8 cellular contexts compared by ENCODE assay signal in the genomic region with DNA sequence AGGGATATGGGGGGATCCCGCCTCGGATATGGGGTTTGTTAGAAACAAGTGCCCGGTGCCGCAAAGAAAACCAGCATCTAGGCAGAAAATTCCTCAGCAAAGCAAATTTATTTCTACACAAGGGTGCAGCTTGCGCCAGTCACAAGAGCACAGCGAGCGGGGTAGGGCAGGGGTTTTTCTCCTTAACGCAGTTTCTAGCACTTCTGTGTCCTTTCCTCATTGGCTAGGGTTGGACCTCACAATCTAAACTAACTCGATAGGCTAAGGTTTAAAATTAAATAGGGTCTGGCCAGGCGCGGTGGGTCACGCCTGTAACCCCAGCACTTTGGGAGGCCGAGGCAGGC. TPM values are rescaled to one million over a fixed set of nuclear protein-coding genes. Genes with fewer than 3 reads are reported as not detected.
DNase-seq lines count a peak whose midpoint lies in the region; FAIRE-seq and TF ChIP-seq lines count a peak whose summit lies in the region.

No MANE protein-coding gene starts in this region.

- H3K23me2 ChIP-seq in H9 (ENCODE audit: insufficient read length, low read depth, low read length, poor library complexity, severe bottlenecking) = peaks cover 4% of the 10 kb centered on the region

- H2AFZ ChIP-seq in H9 (ENCODE audit: low read length) (no peak overlapping the region), osteoblast (ENCODE audit: low read length) (peak overlapping the region; percentile 99)

- peak overlapping the region; percentile 93 for H3K4me3 ChIP-seq in WERI-Rb-1 (ENCODE audit: low read depth, low read length)
- H3K4me3 ChIP-seq in osteoblast (ENCODE audit: insufficient read depth, low read length) = peak overlapping the region; percentile 96

- no peak for FAIRE-seq in GM19239 (lab: Jason Lieb, UNC)
- FAIRE-seq in D721Med (lab: Jason Lieb, UNC) = no peak

- peaks cover 71% of the 10 kb centered on the region for H3K27me3 Mint-ChIP-seq in H9 (ENCODE audit: low read depth)

- H3K56ac ChIP-seq in H9 (ENCODE audit: insufficient read length, low read depth, low read length) = no peak overlapping the region

- no CpG with 5 or more reads among the region's 13 CpGs for WGBS in H9 (ENCODE audit: extremely low coverage, insufficient read length, low lambda C conversion rate)

- H3K9me3 Mint-ChIP-seq in H9 = peaks cover 4% of the 10 kb centered on the region in 2 experiments; a peak in 3 of 5 replicates

- H2BK20ac ChIP-seq in H9 (ENCODE audit: low read depth, low read length, poor library complexity, severe bottlenecking) = no peak overlapping the region

- peaks cover 0 to 9% (median 4%) of the 10 kb centered on the region in 3 experiments; a peak in 3 of 7 replicates for H3K36me3 Mint-ChIP-seq in H9 (ENCODE audit: insufficient read depth in 1 of 3, low read depth in 3 of 3)

- H3K4me3 Mint-ChIP-seq in H9 = peak overlapping the region; percentile 70 to 94

- no peak for TF ChIP-seq CTCF in 22Rv1 (IDR thresholded peaks at IDR 0.05)
- TF ChIP-seq CTCF in H9 (conservative IDR thresholded peaks at IDR 0.05) = no peak
- TF ChIP-seq CTCF in WERI-Rb-1 (IDR thresholded peaks at IDR 0.05; ENCODE audit: low read depth, low read length) = no peak
- no peak for TF ChIP-seq CTCF in osteoblast (IDR thresholded peaks at IDR 0.05; ENCODE audit: extremely low read depth, low read depth, low read length)
- no peak for TF ChIP-seq CTCF in D721Med (IDR thresholded peaks at IDR 0.05; ENCODE audit: insufficient read depth, missing control alignments)

- peak overlapping the region; percentile 46 for H3K4me2 ChIP-seq in H9 (ENCODE audit: insufficient read depth, insufficient read length, low read length)
- peak overlapping the region; percentile 88 for H3K4me2 ChIP-seq in osteoblast (ENCODE audit: insufficient read depth, low read length)

- no peak overlapping the region for H2BK5ac ChIP-seq in H9 (ENCODE audit: insufficient read length, low read length)

- no peak overlapping the region for H3K18ac ChIP-seq in H9 (ENCODE audit: insufficient read length, low read depth, low read length)

- H3K27ac ChIP-seq in 22Rv1 (peak overlapping the region; percentile 90), H9 (ENCODE audit: insufficient read length, low read depth, low read length) (no peak overlapping the region), WERI-Rb-1 (peak overlapping the region; percentile 75), osteoblast (ENCODE audit: low read depth, low read length) (peak overlapping the region; percentile 70)

- H3K4ac ChIP-seq in H9 (ENCODE audit: low read depth, low read length) = no peak overlapping the region

- H3T11ph ChIP-seq in H9 (ENCODE audit: low read length) = no peak overlapping the region

- H3K4me1 Mint-ChIP-seq in H9 = peaks cover 5 to 9% of the 10 kb centered on the region in 2 experiments

- peaks cover 8% of the 10 kb centered on the region; the same call in 1 of the 2 replicates for H3K27me3 ChIP-seq in H9 (ENCODE audit: insufficient read depth, low read length)
- no peaks in the 10 kb centered on the region for H3K27me3 ChIP-seq in WERI-Rb-1 (ENCODE audit: insufficient read depth, low read depth, severe bottlenecking)
- H3K27me3 ChIP-seq in osteoblast (ENCODE audit: insufficient read depth, low read length) = no peaks in the 10 kb centered on the region

- peak overlapping the region; percentile 68 for H3K9ac ChIP-seq in H9 (ENCODE audit: extremely low read depth, insufficient read length, low read length)

- no peaks in the 10 kb centered on the region for H3K79me1 ChIP-seq in H9 (ENCODE audit: insufficient read depth, low read depth, low read length, poor library complexity, severe bottlenecking)

- no peak overlapping the region for H4K8ac ChIP-seq in H9 (replicated peaks; ENCODE audit: insufficient read length, low read depth, low read length)

- H2AK5ac ChIP-seq in H9 (ENCODE audit: insufficient read length, low read length) = no peak overlapping the region

- no peaks in the 10 kb centered on the region for H4K20me1 ChIP-seq in H9 (ENCODE audit: control insufficient read depth, insufficient read depth, insufficient read length)
- H4K20me1 ChIP-seq in osteoblast (ENCODE audit: insufficient read depth, low read length) = no peaks in the 10 kb centered on the region

- H2BK120ac ChIP-seq in H9 (ENCODE audit: low read depth, low read length, poor library complexity, severe bottlenecking) = no peak overlapping the region

- H3K9me3 ChIP-seq in H9 (ENCODE audit: control insufficient read depth, low read depth, low read length) = no peaks in the 10 kb centered on the region
- no peaks in the 10 kb centered on the region for H3K9me3 ChIP-seq in WERI-Rb-1 (ENCODE audit: severe bottlenecking)
- no peaks in the 10 kb centered on the region for H3K9me3 ChIP-seq in osteoblast (ENCODE audit: low read depth, low read length)

- no peak overlapping the region for H3K23ac ChIP-seq in H9 (ENCODE audit: insufficient read length, low read depth, low read length)

- H3K14ac ChIP-seq in H9 (ENCODE audit: insufficient read depth, low read length) = no peak overlapping the region

- peak; percentile 24 for DNase-seq in H9
- no peak for DNase-seq in WERI-Rb-1
- peak; percentile 24 for DNase-seq in foreskin melanocyte
- DNase-seq in osteoblast (ENCODE audit: insufficient read length, low spot score, missing footprints) = peak; percentile 73
- DNase-seq in GM19239 (ENCODE audit: insufficient read length, low spot score) = no peak
- DNase-seq in NCI-H128 (lab: John Stamatoyannopoulos, UW; ENCODE audit: unreplicated experiment) = no peak
- no peak for DNase-seq in D721Med (ENCODE audit: insufficient read length, low spot score)

- peaks cover 11% of the 10 kb centered on the region; the same call in 1 of the 2 replicates for H3K36me3 ChIP-seq in WERI-Rb-1
- H3K36me3 ChIP-seq in osteoblast (ENCODE audit: insufficient read depth, low read length) = peaks cover 8% of the 10 kb centered on the region

- no peak overlapping the region for H4K91ac ChIP-seq in H9 (ENCODE audit: insufficient read length, low read depth, low read length)

- no peak overlapping the region for H4K5ac ChIP-seq in H9 (ENCODE audit: insufficient read length, low read depth, low read length)

- no peak overlapping the region for H3K27ac Mint-ChIP-seq in H9

- no peaks in the 10 kb centered on the region for H3K4me1 ChIP-seq in H9 (ENCODE audit: insufficient read depth, low read length)
- peaks cover 5% of the 10 kb centered on the region for H3K4me1 ChIP-seq in osteoblast (ENCODE audit: insufficient read depth, low read length)

- H3K79me2 ChIP-seq in H9 (ENCODE audit: insufficient read depth, low read length) (no peaks in the 10 kb centered on the region), osteoblast (ENCODE audit: insufficient read depth, low read length) (peaks cover 21% of the 10 kb centered on the region)

- H2BK15ac ChIP-seq in H9 (ENCODE audit: low read depth, low read length) = no peak overlapping the region

- H2BK12ac ChIP-seq in H9 (ENCODE audit: insufficient read length, low read depth, low read length) = no peak overlapping the region

RNA-seq across cellular contexts. Expression of gene ZNF440, which starts 0.6 kb away (rescaled TPM):
- total RNA-seq in H9 (2021) = 4.1 and 4.4 TPM in 2 replicates
- total RNA-seq in osteoblast = 10.6 and 11.2 TPM in 2 replicates

RNA-seq across cellular contexts. Expression of gene ZNF491, which starts 16.4 kb away (rescaled TPM):
- total RNA-seq in H9 (2021) (0.61 and 0.77 TPM in 2 replicates), osteoblast (4.3 and 6.2 TPM in 2 replicates)

RNA-seq across cellular contexts. Expression of gene ZNF439, which starts 33.8 kb away (rescaled TPM):
- 2.2 and 3.3 TPM in 2 replicates for total RNA-seq in H9 (2021)
- total RNA-seq in osteoblast = 8.5 and 8.7 TPM in 2 replicates

RNA-seq across cellular contexts. Expression of gene ZNF441, which starts 47.9 kb away (rescaled TPM):
- 0.85 and 1.3 TPM in 2 replicates for total RNA-seq in H9 (2021)
- total RNA-seq in osteoblast = 11.6 and 13.3 TPM in 2 replicates

Comparison
In these comparisons a context has a peak if more than half of its experiments do, and no peak if none do; other contexts are left out.
1. DNase-seq: peak in H9 (single experiment), foreskin melanocyte (single experiment) and osteoblast (single experiment); none in WERI-Rb-1 (single experiment), GM19239 (single experiment), NCI-H128 (single experiment) and D721Med (single experiment).